In genomic region chr5:139575751-139576150, GRCh38 we compare ENCODE assay signal across 1 cellular context.
TF ChIP-seq lines count a peak whose summit lies in the region.

No MANE protein-coding gene starts in this region.

TF ChIP-seq in IMR-90, 13 proteins besides CTCF, POLR2A, EP300 and RAD21:
- TF ChIP-seq BHLHE40 (IDR thresholded peaks at IDR 0.05; ENCODE audit: low read depth, low read length) = no peak
- no peak for TF ChIP-seq MAZ (IDR thresholded peaks at IDR 0.05; ENCODE audit: borderline replicate concordance, low read depth, low read length)
- TF ChIP-seq CHD1 (IDR thresholded peaks at IDR 0.05; ENCODE audit: low read depth, low read length) = no peak
- TF ChIP-seq FOS (IDR thresholded peaks at IDR 0.05; ENCODE audit: low read depth, low read length) = no peak
- TF ChIP-seq MXI1 (IDR thresholded peaks at IDR 0.05; ENCODE audit: borderline replicate concordance, low read depth, low read length) = no peak
- no peak for TF ChIP-seq ELK1 (IDR thresholded peaks at IDR 0.05; ENCODE audit: borderline replicate concordance, low read depth, low read length)
- TF ChIP-seq NFE2L2 (IDR thresholded peaks at IDR 0.05; ENCODE audit: low read depth, low read length) = no peak
- no peak for TF ChIP-seq SMC3 (IDR thresholded peaks at IDR 0.05; ENCODE audit: low read depth, low read length)
- TF ChIP-seq, protein P1, sequence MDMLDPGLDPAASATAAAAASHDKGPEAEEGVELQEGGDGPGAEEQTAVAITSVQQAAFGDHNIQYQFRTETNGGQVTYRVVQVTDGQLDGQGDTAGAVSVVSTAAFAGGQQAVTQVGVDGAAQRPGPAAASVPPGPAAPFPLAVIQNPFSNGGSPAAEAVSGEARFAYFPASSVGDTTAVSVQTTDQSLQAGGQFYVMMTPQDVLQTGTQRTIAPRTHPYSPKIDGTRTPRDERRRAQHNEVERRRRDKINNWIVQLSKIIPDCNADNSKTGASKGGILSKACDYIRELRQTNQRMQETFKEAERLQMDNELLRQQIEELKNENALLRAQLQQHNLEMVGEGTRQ (IDR thresholded peaks at IDR 0.05; ENCODE audit: low read depth, low read length) = no peak
- no peak for TF ChIP-seq CEBPB (IDR thresholded peaks at IDR 0.05; ENCODE audit: low read depth, low read length)
